12 cellular contexts compared by ENCODE assay signal in genomic region chr12:108828774-108829173, GRCh38. TPM values are rescaled to one million over a fixed set of nuclear protein-coding genes. Genes with fewer than 3 reads are reported as not detected.
DNase-seq lines count a peak whose midpoint lies in the region; ATAC-seq and TF ChIP-seq lines count a peak whose summit lies in the region.
"Had no signal": no experiment of that assay in that cellular context is flagged by ENCODE, and none has a peak within 500 bp of the region (broad histone marks: within the 10 kb centered on the region; RNA-seq: fewer than 3 reads in every experiment).

No MANE protein-coding gene starts in this region.

- no peaks in the 10 kb centered on the region for H3K9me3 ChIP-seq in ascending aorta
- H3K9me3 ChIP-seq in stomach = no peaks in the 10 kb centered on the region

- H3K4me1 ChIP-seq in ascending aorta (peaks cover 43 to 76% of the 10 kb centered on the region in 2 donors), stomach (peaks cover 51 to 82% (median 65%) of the 10 kb centered on the region in 4 donors)

- peaks cover 10 to 15% of the 10 kb centered on the region in 2 donors for H3K36me3 ChIP-seq in ascending aorta
- peaks cover 11 to 38% (median 28%) of the 10 kb centered on the region in 4 donors for H3K36me3 ChIP-seq in stomach

- TF ChIP-seq CTCF in ascending aorta (IDR thresholded peaks at IDR 0.05) (no peak), stomach (IDR thresholded peaks at IDR 0.05) (no peak)

- H3K27me3 ChIP-seq in ascending aorta (no peaks in the 10 kb centered on the region), stomach (no peaks in the 10 kb centered on the region)

- no peak for TF ChIP-seq EP300 in stomach (IDR thresholded peaks at IDR 0.05)

- 76 to 90% (median 87%) methylated on average over 10 of the region's 10 CpGs for WGBS in stomach, 5 donors

- intact Hi-C loops in ascending aorta (cut with DNase I) (no loop called here), stomach (cut with DNase I; ENCODE audit: low total_unique reads) (no loop called here)

- DNase-seq in HCEC 1CT (peak; percentile 90), ascending aorta (ENCODE audit: low spot score in 2 of 2) (no peak), glomerular visceral epithelial cell (ENCODE audit: extremely low spot score) (peak; percentile 70), stomach (no peak), NCI-H2171 treated with DMSO at 0.1 percent for 48 hours (lab: John Stamatoyannopoulos, UW) (no peak), anterior cingulate cortex (lab: John Stamatoyannopoulos, UW) (no peak)
- DNase-seq: activated T-cell treated with anti-CD3 and anti-CD28 coated beads for 4 hours; mesendoderm; NCI-H510A; stimulated activated CD4-positive, alpha-beta T cell treated with anti-CD3 and anti-CD28 coated beads, Interleukin-4, amount 100 ng/mL, for 24 hours had no signal

- ATAC-seq in HG02642 (IDR thresholded peaks at IDR 0.05; ENCODE audit: poor library complexity, unreplicated experiment) (no peak), GM18873 (IDR thresholded peaks at IDR 0.05; ENCODE audit: low FRiP score, unreplicated experiment) (no peak)

- H3K27ac ChIP-seq in ascending aorta = peak overlapping the region; percentile 74 to 76
- peak overlapping the region in 4 of 5 donors; percentile 78 to 87 (median 82) for H3K27ac ChIP-seq in stomach

- no peak for TF ChIP-seq POLR2A in stomach (IDR thresholded peaks at IDR 0.05)

- H3K4me3 ChIP-seq in ascending aorta = no peak overlapping the region
- H3K4me3 ChIP-seq in stomach = no peak overlapping the region

RNA-seq across cellular contexts. Expression of gene SSH1, which starts 28.6 kb away (rescaled TPM):
- 16.1 TPM for total RNA-seq in ascending aorta
- 100 to 1,000 TPM in 1 of 5 donors, 10 to 100 TPM in 4; 10.1 to 172 (median 22.9) TPM for total RNA-seq in stomach
- 1 to 10 TPM; 2.3 to 6.0 (median 3.2) TPM for polyA plus RNA-seq in stomach

RNA-seq across cellular contexts. Expression of gene DAO, which starts 51.1 kb away (rescaled TPM):
- total RNA-seq in ascending aorta = not detected
- not detected for total RNA-seq in stomach
- polyA plus RNA-seq in stomach = not detected

Comparison
In these comparisons a context has a peak if more than half of its experiments do, and no peak if none do; other contexts are left out.
1. DNase-seq: peak in HCEC 1CT (single experiment) and glomerular visceral epithelial cell (single experiment); none in ascending aorta (0 of 2), stomach (single experiment), NCI-H2171 treated with DMSO at 0.1 percent for 48 hours (single experiment) and anterior cingulate cortex (0 of 58).